ENCODE assay signal across 2 cellular contexts in the genomic region with DNA sequence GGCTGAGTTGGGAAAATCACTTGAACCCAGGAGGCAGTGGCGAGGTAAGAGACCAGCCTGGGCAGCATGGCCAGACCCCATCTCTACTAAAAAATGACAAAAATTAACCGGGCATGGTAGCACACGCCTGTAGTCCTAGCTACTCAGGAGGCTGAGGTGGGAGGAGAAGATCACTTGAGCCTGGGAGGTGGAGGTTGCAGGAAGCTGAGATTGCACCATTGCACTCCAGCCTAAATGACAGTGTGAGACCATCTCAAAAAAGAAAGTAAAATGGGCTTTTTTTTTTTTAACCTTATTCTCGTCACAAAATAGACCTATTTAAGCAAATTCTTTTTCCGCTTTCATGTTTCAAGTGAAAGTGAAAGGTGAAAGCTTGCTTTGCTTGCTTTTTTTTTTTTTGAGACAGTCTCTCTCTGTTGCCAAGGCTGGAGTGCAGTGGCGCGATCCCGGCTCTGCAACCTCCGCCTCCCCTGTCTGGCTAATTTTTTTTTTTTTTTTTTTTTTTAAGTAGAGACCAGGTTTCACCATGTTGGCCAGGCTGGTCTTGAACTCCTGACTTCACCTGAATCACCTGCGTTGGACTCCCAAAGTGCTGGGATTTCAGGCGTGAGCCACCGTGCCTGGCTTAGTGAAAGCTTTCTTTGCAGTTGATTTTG.
TF ChIP-seq lines count a peak whose summit lies in the region.

No MANE protein-coding gene starts in this region.

TF ChIP-seq in SK-N-SH, 30 proteins besides CTCF, POLR2A, EP300 and RAD21:
- no peak for TF ChIP-seq USF2 (IDR thresholded peaks at IDR 0.05; ENCODE audit: borderline replicate concordance, low read depth, low read length)
- no peak for TF ChIP-seq SIN3A (IDR thresholded peaks at IDR 0.05; ENCODE audit: borderline replicate concordance, low read depth, low read length)
- no peak for TF ChIP-seq RCOR1 (IDR thresholded peaks at IDR 0.05; ENCODE audit: low read length)

TF ChIP-seq in SK-N-SH treated with all-trans-retinoic acid at 6 μM for 48 hours, 23 proteins besides CTCF, POLR2A, EP300 and RAD21:
- TF ChIP-seq OSR1 (CRISPR knock-in tag; IDR thresholded peaks at IDR 0.05) = no peak
- TF ChIP-seq CSDC2 (CRISPR knock-in tag; IDR thresholded peaks at IDR 0.05) = no peak
- no peak for TF ChIP-seq TSHZ2 (CRISPR knock-in tag; IDR thresholded peaks at IDR 0.05)
- no peak for TF ChIP-seq ZFP3 (CRISPR knock-in tag; IDR thresholded peaks at IDR 0.05)
